Comparison of ENCODE assay signal across 2 cellular contexts in genomic region chr3:101876142-101876541, GRCh38.
TF ChIP-seq lines count a peak whose summit lies in the region.

No MANE protein-coding gene starts in this region.

TF ChIP-seq in IMR-90, 13 proteins besides CTCF, POLR2A, EP300 and RAD21:
- TF ChIP-seq MAFK (IDR thresholded peaks at IDR 0.05; ENCODE audit: low read depth, low read length) = no peak
- TF ChIP-seq CEBPB (IDR thresholded peaks at IDR 0.05; ENCODE audit: low read depth, low read length) = no peak
- TF ChIP-seq RFX5 (IDR thresholded peaks at IDR 0.05; ENCODE audit: low read depth, low read length) = no peak
- TF ChIP-seq MAZ (IDR thresholded peaks at IDR 0.05; ENCODE audit: borderline replicate concordance, low read depth, low read length) = no peak
- no peak for TF ChIP-seq CHD1 (IDR thresholded peaks at IDR 0.05; ENCODE audit: low read depth, low read length)
- TF ChIP-seq ELK1 (IDR thresholded peaks at IDR 0.05; ENCODE audit: borderline replicate concordance, low read depth, low read length) = no peak
- no peak for TF ChIP-seq RCOR1 (IDR thresholded peaks at IDR 0.05; ENCODE audit: insufficient replicate concordance, low read length)
- no peak for TF ChIP-seq USF2 (IDR thresholded peaks at IDR 0.05; ENCODE audit: low read depth, low read length)
- no peak for TF ChIP-seq BHLHE40 (IDR thresholded peaks at IDR 0.05; ENCODE audit: low read depth, low read length)
- no peak for TF ChIP-seq MXI1 (IDR thresholded peaks at IDR 0.05; ENCODE audit: borderline replicate concordance, low read depth, low read length)
- no peak for TF ChIP-seq SMC3 (IDR thresholded peaks at IDR 0.05; ENCODE audit: low read depth, low read length)
- no peak for TF ChIP-seq NFE2L2 (IDR thresholded peaks at IDR 0.05; ENCODE audit: low read depth, low read length)
- TF ChIP-seq FOS (IDR thresholded peaks at IDR 0.05; ENCODE audit: low read depth, low read length) = no peak

TF ChIP-seq in H1, 55 proteins besides CTCF, POLR2A, EP300 and RAD21:
- TF ChIP-seq CBX5 (IDR thresholded peaks at IDR 0.05; ENCODE audit: low read depth, low read length) (no peak), RNF2 (IDR thresholded peaks at IDR 0.05; ENCODE audit: borderline replicate concordance, low read depth, low read length, missing control alignments, poor library complexity, severe bottlenecking) (no peak), EZH2 (IDR thresholded peaks at IDR 0.05; ENCODE audit: low read depth, low read length, severe bottlenecking) (no peak), TCF12 (IDR thresholded peaks at IDR 0.05; ENCODE audit: low read depth, low read length) (no peak), SIX5 (IDR thresholded peaks at IDR 0.05; ENCODE audit: low read depth, low read length) (no peak), CHD7 (IDR thresholded peaks at IDR 0.05; ENCODE audit: insufficient replicate concordance, low read length) (no peak)
